In genomic region chr3:101900316-101900715, GRCh38 we compare ENCODE assay signal across 19 cellular contexts.
"Had no signal": no experiment of that assay in that cellular context is flagged by ENCODE, and none has a peak within 500 bp of the region (broad histone marks: within the 10 kb centered on the region; RNA-seq: fewer than 3 reads in every experiment).

No MANE protein-coding gene starts in this region.

- H3K36me3 ChIP-seq: gastroesophageal sphincter, transverse colon had no signal

- H3K4me1 ChIP-seq: gastroesophageal sphincter, transverse colon had no signal

- H3K27me3 Mint-ChIP-seq: activated CD8-positive, alpha-beta T cell treated with anti-CD3 and anti-CD28 coated beads for 36 hours; activated naive CD4-positive, alpha-beta T cell treated with anti-CD3 and anti-CD28 coated beads, Interleukin-2, amount 10 ng/mL, durations not matched to agents 7 days and 5 days; naive thymus-derived CD8-positive, alpha-beta T cell; T-cell had no signal

- ATAC-seq: activated CD8-positive, alpha-beta T cell treated with anti-CD3 and anti-CD28 coated beads for 36 hours; gastroesophageal sphincter; naive thymus-derived CD8-positive, alpha-beta T cell; right cardiac atrium; T-cell had no signal

- H3K27ac ChIP-seq: coronary artery, gastroesophageal sphincter, transverse colon, VCaP had no signal

- H3K4me3 Mint-ChIP-seq: activated CD8-positive, alpha-beta T cell treated with anti-CD3 and anti-CD28 coated beads for 36 hours; activated naive CD4-positive, alpha-beta T cell treated with anti-CD3 and anti-CD28 coated beads, Interleukin-2, amount 10 ng/mL, durations not matched to agents 7 days and 5 days; naive thymus-derived CD8-positive, alpha-beta T cell; T-cell had no signal

- DNase-seq: activated CD4-positive, alpha-beta T cell treated with anti-CD3 and anti-CD28 coated beads for 4 hours; activated CD8-positive, alpha-beta T cell treated with anti-CD3 and anti-CD28 coated beads for 36 hours; activated naive CD4-positive, alpha-beta T cell treated with anti-CD3 and anti-CD28 coated beads, Interleukin-2, amount 10 ng/mL, durations not matched to agents 7 days and 5 days; central memory CD4-positive, alpha-beta T cell; effector CD8-positive, alpha-beta T cell; kidney glomerular epithelial cell; naive thymus-derived CD8-positive, alpha-beta T cell; nucleus accumbens; right cardiac atrium; small intestine; stimulated activated CD4-positive, alpha-beta T cell treated with anti-CD3 and anti-CD28 coated beads, Interleukin-1b, Interleukin-23, amount 100 ng/mL, for 48 hours; stimulated activated naive CD4-positive, alpha-beta T cell; substantia nigra; T-cell; T1000; transverse colon had no signal

- H3K9me3 ChIP-seq: gastroesophageal sphincter, transverse colon had no signal

- H3K36me3 Mint-ChIP-seq: activated naive CD4-positive, alpha-beta T cell treated with anti-CD3 and anti-CD28 coated beads, Interleukin-2, amount 10 ng/mL, durations not matched to agents 7 days and 5 days; T-cell had no signal

- H3K27me3 ChIP-seq: gastroesophageal sphincter, transverse colon had no signal

- H3K4me3 ChIP-seq: coronary artery, gastroesophageal sphincter, transverse colon had no signal

- H3K9me3 Mint-ChIP-seq: activated naive CD4-positive, alpha-beta T cell treated with anti-CD3 and anti-CD28 coated beads, Interleukin-2, amount 10 ng/mL, durations not matched to agents 7 days and 5 days; T-cell had no signal

- H3K27ac Mint-ChIP-seq: activated CD8-positive, alpha-beta T cell treated with anti-CD3 and anti-CD28 coated beads for 36 hours; activated naive CD4-positive, alpha-beta T cell treated with anti-CD3 and anti-CD28 coated beads, Interleukin-2, amount 10 ng/mL, durations not matched to agents 7 days and 5 days; T-cell had no signal
